2 cellular contexts compared by ENCODE assay signal in genomic region chr20:47500554-47500953, GRCh38.
A peak's percentile ranks its signal among the peaks of the same experiment; 100 is the strongest.
TF ChIP-seq lines count a peak whose summit lies in the region.

No MANE protein-coding gene starts in this region.

TF ChIP-seq in IMR-90, 13 proteins besides CTCF, POLR2A, EP300 and RAD21:
- TF ChIP-seq CHD1 (IDR thresholded peaks at IDR 0.05; ENCODE audit: low read depth, low read length), result no peak
- no peak for TF ChIP-seq MAFK (IDR thresholded peaks at IDR 0.05; ENCODE audit: low read depth, low read length)
- TF ChIP-seq SMC3 (IDR thresholded peaks at IDR 0.05; ENCODE audit: low read depth, low read length), result no peak
- TF ChIP-seq RCOR1 (IDR thresholded peaks at IDR 0.05; ENCODE audit: insufficient replicate concordance, low read length), result no peak
- TF ChIP-seq USF2 (IDR thresholded peaks at IDR 0.05; ENCODE audit: low read depth, low read length), result no peak
TF ChIP-seq in IMR-90: peak in this region for 0.

TF ChIP-seq in K562, 482 proteins besides CTCF, POLR2A, EP300 and RAD21:
- TF ChIP-seq AFF1 (IDR thresholded peaks at IDR 0.05; ENCODE audit: low read depth in 1 of 2, partially characterized antibody in 2 of 2), result peak in 1 of 2 experiments; percentile 15
- no peak for TF ChIP-seq BACH1 (tag; IDR thresholded peaks at IDR 0.05)
- no peak for TF ChIP-seq FOXJ2 (tag; IDR thresholded peaks at IDR 0.05)
- no peak for TF ChIP-seq YY1 (IDR thresholded peaks at IDR 0.05; ENCODE audit: borderline replicate concordance in 1 of 3, control insufficient read depth in 1 of 3, extremely low read depth in 1 of 3, insufficient read depth in 3 of 3, insufficient read length in 1 of 3, insufficient replicate concordance in 2 of 3, low read depth in 1 of 3, low read length in 2 of 3)
- TF ChIP-seq ILK (tag; IDR thresholded peaks at IDR 0.05; ENCODE audit: borderline replicate concordance, low read depth), result no peak
- 0 out of 2 replicates have a peak, but pooled peaks have one; percentile 1 for TF ChIP-seq DPF2 (IDR thresholded peaks at IDR 0.05)
- no peak for TF ChIP-seq FOXJ3 (CRISPR knock-in tag; IDR thresholded peaks at IDR 0.05)
- TF ChIP-seq EHMT2 (IDR thresholded peaks at IDR 0.05), result 0 out of 2 replicates have a peak, but pooled peaks have one; percentile 14
- peak in 1 of 3 experiments; percentile 72; a peak in 2 of 6 replicates for TF ChIP-seq ZBTB11 (CRISPR knock-in tag; IDR thresholded peaks at IDR 0.05)
- TF ChIP-seq HDGF (IDR thresholded peaks at IDR 0.05), result peak; percentile 66; the same call in 1 of the 2 replicates
- TF ChIP-seq LARP7 (IDR thresholded peaks at IDR 0.05), result no peak
- TF ChIP-seq RFX1 (IDR thresholded peaks at IDR 0.05), result 0 out of 2 replicates have a peak, but pooled peaks have one; percentile 0
- TF ChIP-seq BCLAF1 (IDR thresholded peaks at IDR 0.05; ENCODE audit: borderline replicate concordance in 1 of 2, control insufficient read depth in 1 of 2, low read depth in 2 of 2, low read length in 1 of 2), result peak in 1 of 2 experiments; percentile 24; a peak in 1 of 4 replicates
- 0 out of 2 replicates have a peak, but pooled peaks have one; percentile 14 for TF ChIP-seq ZNF316 (IDR thresholded peaks at IDR 0.05)
- TF ChIP-seq PHF20 (IDR thresholded peaks at IDR 0.05; ENCODE audit: partially characterized antibody), result peak; percentile 33
- no peak for TF ChIP-seq PHB (CRISPR knock-in tag; IDR thresholded peaks at IDR 0.05)
- TF ChIP-seq HIVEP1 (CRISPR knock-in tag; IDR thresholded peaks at IDR 0.05), result no peak
- no peak for TF ChIP-seq GTF2B (IDR thresholded peaks at IDR 0.05; ENCODE audit: extremely low read depth, insufficient read length)
- TF ChIP-seq GABPA (tag; conservative IDR thresholded peaks at IDR 0.05; ENCODE audit: low read depth), result no peak
- peak; percentile 30; the same call in 1 of the 2 replicates for TF ChIP-seq NKRF (IDR thresholded peaks at IDR 0.05; ENCODE audit: borderline replicate concordance)
- peak; percentile 51 for TF ChIP-seq PRDM10 (IDR thresholded peaks at IDR 0.05; ENCODE audit: partially characterized antibody)
- TF ChIP-seq PURB (CRISPR knock-in tag; IDR thresholded peaks at IDR 0.05; ENCODE audit: low read depth), result no peak
- no peak for TF ChIP-seq GTF3C2 (IDR thresholded peaks at IDR 0.05; ENCODE audit: borderline replicate concordance, extremely low read depth, insufficient read length)
- TF ChIP-seq MNT (conservative IDR thresholded peaks at IDR 0.05), result no peak
TF ChIP-seq in K562: peak in this region for 11.
